ENCODE assay signal across 13 cellular contexts in the genomic region with DNA sequence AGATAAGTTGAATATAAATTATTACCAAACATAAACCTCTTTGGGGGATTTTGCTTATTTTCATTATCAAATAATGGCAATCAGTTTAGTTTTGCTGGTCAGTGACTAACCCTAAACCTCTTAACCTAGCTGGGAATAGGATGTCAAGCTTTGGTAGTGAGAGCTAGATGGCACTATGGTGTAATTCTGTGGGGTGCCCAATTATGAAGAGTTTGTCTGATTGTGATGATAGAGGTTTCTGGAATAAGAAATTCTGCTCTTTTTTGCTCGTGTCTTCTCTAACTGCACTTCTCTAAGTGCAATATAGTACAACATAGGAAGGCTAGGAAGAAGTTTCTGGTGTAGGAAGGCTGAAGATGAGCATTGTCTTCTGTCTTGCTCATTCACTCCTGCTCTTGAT. TPM values are rescaled to one million over a fixed set of nuclear protein-coding genes. Genes with fewer than 3 reads are reported as not detected.
A peak's percentile ranks its signal among the peaks of the same experiment; 100 is the strongest.
DNase-seq lines count a peak whose midpoint lies in the region; ATAC-seq lines count a peak whose summit lies in the region.
"Had no signal": no experiment of that assay in that cellular context is flagged by ENCODE, and none has a peak within 500 bp of the region (broad histone marks: within the 10 kb centered on the region; RNA-seq: fewer than 3 reads in every experiment).

No MANE protein-coding gene starts in this region.

- no peak overlapping the region for H3K4ac ChIP-seq in mesenchymal stem cell (ENCODE audit: low read depth in 1 of 2, low read length in 2 of 2)

- H3K36me3 ChIP-seq in mesenchymal stem cell (ENCODE audit: control insufficient read depth in 1 of 2, insufficient read depth in 2 of 2, low read depth in 1 of 2, low read length in 2 of 2) = no peaks in the 10 kb centered on the region

- H3K27ac ChIP-seq in mesenchymal stem cell (ENCODE audit: low read length, poor library complexity, severe bottlenecking) = peak overlapping the region; percentile 11

- no peak overlapping the region for H4K8ac ChIP-seq in mesenchymal stem cell (ENCODE audit: low read length)

- no peak overlapping the region for H3K4me2 ChIP-seq in mesenchymal stem cell (ENCODE audit: low read length, poor library complexity, severe bottlenecking)

- H3K4me3 ChIP-seq in mesenchymal stem cell (ENCODE audit: insufficient read depth in 1 of 2, low read depth in 1 of 2, low read length in 2 of 2) = no peak overlapping the region

- no peaks in the 10 kb centered on the region for H3K27me3 ChIP-seq in mesenchymal stem cell (ENCODE audit: control insufficient read depth in 1 of 2, insufficient read depth in 1 of 2, low read length in 2 of 2)

- H2BK120ac ChIP-seq in mesenchymal stem cell (ENCODE audit: low read depth, low read length) = no peak overlapping the region

- H4K91ac ChIP-seq in mesenchymal stem cell (ENCODE audit: low read length) = no peak overlapping the region

- H3K9me3 ChIP-seq in mesenchymal stem cell (ENCODE audit: control insufficient read depth, low read length) = no peaks in the 10 kb centered on the region

- WGBS in mesenchymal stem cell = no CpG with 5 or more reads among the region's 1 CpG

- H2AFZ ChIP-seq in mesenchymal stem cell (ENCODE audit: low read depth, low read length) = no peak overlapping the region

- no peak overlapping the region for H3K18ac ChIP-seq in mesenchymal stem cell (ENCODE audit: low read depth in 1 of 2, low read length in 2 of 2)

- no peak overlapping the region for H3K23ac ChIP-seq in mesenchymal stem cell (ENCODE audit: low read length in 2 of 2)

- no peak overlapping the region for H2AK5ac ChIP-seq in mesenchymal stem cell (ENCODE audit: low read length, severe bottlenecking)

- no peak overlapping the region for H2BK15ac ChIP-seq in mesenchymal stem cell (ENCODE audit: low read depth, poor library complexity, severe bottlenecking)

- ATAC-seq in HG03135 (IDR thresholded peaks at IDR 0.05; ENCODE audit: unreplicated experiment) = no peak
- no peak for ATAC-seq in activated CD4-positive, CD25-positive, alpha-beta regulatory T cell treated with anti-CD3 and anti-CD28 coated beads, Interleukin-2, amount 50 U/mL, for 24 hours

- H3K9ac ChIP-seq in mesenchymal stem cell (ENCODE audit: low read length) = peak overlapping the region; percentile 7

- H3K14ac ChIP-seq in mesenchymal stem cell (ENCODE audit: low read length in 2 of 2) = no peak overlapping the region

- DNase-seq in ACHN (peak; percentile 6), LHCN-M2 (ENCODE audit: low read depth) (peak; percentile 26), cerebellar cortex (ENCODE audit: low spot score) (peak; percentile 24), mesenchymal stem cell (no peak)
- no peak for DNase-seq in activated CD8-positive, alpha-beta memory T cell treated with anti-CD3 and anti-CD28 coated beads, Interleukin-2, amount 50 U/mL, for 4 hours
- no peak for DNase-seq in activated CD4-positive, CD25-positive, alpha-beta regulatory T cell (lab: John Stamatoyannopoulos, UW)
- DNase-seq: activated CD4-positive, alpha-beta T cell treated with anti-CD3 and anti-CD28 coated beads for 1 hour; CD4-positive, CD25-positive, alpha-beta regulatory T cell; central memory CD4-positive, alpha-beta T cell; NCI-H2171 treated with DMSO at 0.1 percent for 48 hours; stimulated activated CD4-positive, alpha-beta T cell treated with anti-CD3 and anti-CD28 coated beads, Interleukin-2, amount 100 ng/mL, for 48 hours had no signal

- H3K4me1 ChIP-seq in mesenchymal stem cell (ENCODE audit: control insufficient read depth, insufficient read depth, low read depth, low read length) = no peaks in the 10 kb centered on the region

- H2BK5ac ChIP-seq in mesenchymal stem cell (ENCODE audit: low read depth, low read length, poor library complexity, severe bottlenecking) = no peak overlapping the region

- in situ Hi-C loops in ACHN (cut with HindIII; ENCODE audit: low pct_ligation_motif_present, low pct_unique_long_range_greater_than_20kb, low sequenced_read_pairs) = no loop called here

- no peaks in the 10 kb centered on the region for H3K79me1 ChIP-seq in mesenchymal stem cell (replicated peaks; ENCODE audit: low read length, poor library complexity, severe bottlenecking)

- H2BK12ac ChIP-seq in mesenchymal stem cell (ENCODE audit: low read length in 2 of 2) = no peak overlapping the region

RNA-seq across cellular contexts. Expression of a gene that starts 59.8 kb away (rescaled TPM):
- total RNA-seq in LHCN-M2 (2014; rRNA removed) = not detected in 2 replicates
- not detected for polyA plus RNA-seq in LHCN-M2 (2012)
- polyA plus RNA-seq in mesenchymal stem cell (2013, experiment 1 of 2) = not detected
- not detected for polyA plus RNA-seq in mesenchymal stem cell (2013, experiment 2 of 2)
- total RNA-seq: CD4-positive, CD25-positive, alpha-beta regulatory T cell had no signal
- polyA plus RNA-seq: CD4-positive, CD25-positive, alpha-beta regulatory T cell had no signal

Comparison
In these comparisons a context has a peak if more than half of its experiments do, and no peak if none do; other contexts are left out.
1. DNase-seq: peak in ACHN (single experiment), LHCN-M2 (single experiment) and cerebellar cortex (single experiment); none in mesenchymal stem cell (single experiment), activated CD8-positive, alpha-beta memory T cell treated with anti-CD3 and anti-CD28 coated beads, Interleukin-2, amount 50 U/mL, for 4 hours (single experiment) and activated CD4-positive, CD25-positive, alpha-beta regulatory T cell (0 of 4).